ENCODE assay signal across 1 cellular context in the genomic region with DNA sequence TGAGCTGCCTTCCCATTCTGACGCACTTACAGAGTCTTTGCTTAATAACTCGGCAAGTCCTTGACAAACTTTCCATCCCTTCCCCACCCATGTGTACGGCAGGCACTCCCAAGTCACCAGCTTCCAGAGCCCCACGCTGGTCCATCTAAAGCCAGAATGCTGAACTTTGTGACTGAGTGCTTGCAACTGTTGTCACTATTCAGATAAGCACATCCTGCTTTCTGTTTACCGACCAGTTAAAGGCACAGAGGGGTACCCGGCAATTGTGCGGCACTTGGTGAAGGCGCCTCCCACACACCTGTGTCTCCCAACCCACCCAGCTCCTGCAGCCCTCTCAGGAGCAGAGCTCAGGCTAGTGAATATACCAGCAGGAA.
A peak's percentile ranks its signal among the peaks of the same experiment; 100 is the strongest.
TF ChIP-seq lines count a peak whose summit lies in the region.

No MANE protein-coding gene starts in this region.

TF ChIP-seq in HepG2, 621 proteins besides CTCF, POLR2A, EP300 and RAD21 (continued from another document and continues in another):
- TF ChIP-seq ZBTB34 (CRISPR knock-in tag; IDR thresholded peaks at IDR 0.05) (peak; percentile 89), POLR2G (IDR thresholded peaks at IDR 0.05; ENCODE audit: low read depth, low read length) (peak; percentile 45; the same call in 1 of the 2 replicates), RBM22 (optimal IDR thresholded peaks at IDR 0.05; ENCODE audit: low read length) (no peak), TEAD2 (CRISPR knock-in tag; IDR thresholded peaks at IDR 0.05) (no peak), ATF6 (CRISPR knock-in tag; conservative IDR thresholded peaks at IDR 0.05) (no peak), ZKSCAN1 (IDR thresholded peaks at IDR 0.05; ENCODE audit: low read length) (no peak), JUN (CRISPR knock-in tag; IDR thresholded peaks at IDR 0.05) (peak; percentile 52; the same call in 1 of the 2 replicates), ZNF724P (CRISPR knock-in tag; IDR thresholded peaks at IDR 0.05; ENCODE audit: borderline replicate concordance) (no peak), HDAC1 (CRISPR knock-in tag; IDR thresholded peaks at IDR 0.05) (peak; percentile 91), IKZF1 (IDR thresholded peaks at IDR 0.05) (no peak), ZNF567 (CRISPR knock-in tag; IDR thresholded peaks at IDR 0.05; ENCODE audit: borderline replicate concordance) (no peak), SMYD3 (CRISPR knock-in tag; IDR thresholded peaks at IDR 0.05) (no peak), ZNF468 (CRISPR knock-in tag; IDR thresholded peaks at IDR 0.05) (no peak), CEBPB (IDR thresholded peaks at IDR 0.05; ENCODE audit: borderline replicate concordance, low read depth, low read length) (no peak), HDAC2 (CRISPR knock-in tag; IDR thresholded peaks at IDR 0.05) (peak; percentile 97), ZNF121 (CRISPR knock-in tag; IDR thresholded peaks at IDR 0.05) (peak; percentile 57), NFE2L1 (CRISPR knock-in tag; IDR thresholded peaks at IDR 0.05; ENCODE audit: borderline replicate concordance) (no peak), HOXA9 (CRISPR knock-in tag; IDR thresholded peaks at IDR 0.05; ENCODE audit: borderline replicate concordance) (no peak), GMEB2 (CRISPR knock-in tag; IDR thresholded peaks at IDR 0.05; ENCODE audit: low read depth) (no peak), ZNF550 (CRISPR knock-in tag; IDR thresholded peaks at IDR 0.05; ENCODE audit: borderline replicate concordance) (no peak), ZBTB3 (CRISPR knock-in tag; IDR thresholded peaks at IDR 0.05; ENCODE audit: borderline replicate concordance, low read depth) (no peak; the same call in 1 of the 2 replicates), KAT8 (CRISPR knock-in tag; IDR thresholded peaks at IDR 0.05) (peak; percentile 71), ZNF660 (CRISPR knock-in tag; IDR thresholded peaks at IDR 0.05; ENCODE audit: borderline replicate concordance, low read depth) (no peak), ZNF788 (CRISPR knock-in tag; IDR thresholded peaks at IDR 0.05; ENCODE audit: borderline replicate concordance) (no peak; the same call in 1 of the 2 replicates), SMAD9 (CRISPR knock-in tag; IDR thresholded peaks at IDR 0.05) (no peak), FOXP1 (IDR thresholded peaks at IDR 0.05) (peak; percentile 58; the same call in 1 of the 2 replicates), FOXP1 (CRISPR knock-in tag; IDR thresholded peaks at IDR 0.05) (peak; percentile 97), ZNF841 (CRISPR knock-in tag; IDR thresholded peaks at IDR 0.05; ENCODE audit: borderline replicate concordance) (no peak), HOXA3 (CRISPR knock-in tag; IDR thresholded peaks at IDR 0.05) (peak; percentile 86)
- TF ChIP-seq, protein P1, sequence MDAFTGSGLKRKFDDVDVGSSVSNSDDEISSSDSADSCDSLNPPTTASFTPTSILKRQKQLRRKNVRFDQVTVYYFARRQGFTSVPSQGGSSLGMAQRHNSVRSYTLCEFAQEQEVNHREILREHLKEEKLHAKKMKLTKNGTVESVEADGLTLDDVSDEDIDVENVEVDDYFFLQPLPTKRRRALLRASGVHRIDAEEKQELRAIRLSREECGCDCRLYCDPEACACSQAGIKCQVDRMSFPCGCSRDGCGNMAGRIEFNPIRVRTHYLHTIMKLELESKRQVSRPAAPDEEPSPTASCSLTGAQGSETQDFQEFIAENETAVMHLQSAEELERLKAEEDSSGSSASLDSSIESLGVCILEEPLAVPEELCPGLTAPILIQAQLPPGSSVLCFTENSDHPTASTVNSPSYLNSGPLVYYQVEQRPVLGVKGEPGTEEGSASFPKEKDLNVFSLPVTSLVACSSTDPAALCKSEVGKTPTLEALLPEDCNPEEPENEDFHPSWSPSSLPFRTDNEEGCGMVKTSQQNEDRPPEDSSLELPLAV (CRISPR knock-in tag; conservative IDR thresholded peaks at IDR 0.05; ENCODE audit: low read depth) = no peak
- TF ChIP-seq, protein P2, sequence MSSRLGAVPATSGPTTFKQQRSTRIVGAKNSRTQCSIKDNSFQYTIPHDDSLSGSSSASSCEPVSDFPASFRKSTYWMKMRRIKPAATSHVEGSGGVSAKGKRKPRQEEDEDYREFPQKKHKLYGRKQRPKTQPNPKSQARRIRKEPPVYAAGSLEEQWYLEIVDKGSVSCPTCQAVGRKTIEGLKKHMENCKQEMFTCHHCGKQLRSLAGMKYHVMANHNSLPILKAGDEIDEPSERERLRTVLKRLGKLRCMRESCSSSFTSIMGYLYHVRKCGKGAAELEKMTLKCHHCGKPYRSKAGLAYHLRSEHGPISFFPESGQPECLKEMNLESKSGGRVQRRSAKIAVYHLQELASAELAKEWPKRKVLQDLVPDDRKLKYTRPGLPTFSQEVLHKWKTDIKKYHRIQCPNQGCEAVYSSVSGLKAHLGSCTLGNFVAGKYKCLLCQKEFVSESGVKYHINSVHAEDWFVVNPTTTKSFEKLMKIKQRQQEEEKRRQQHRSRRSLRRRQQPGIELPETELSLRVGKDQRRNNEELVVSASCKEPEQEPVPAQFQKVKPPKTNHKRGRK (CRISPR knock-in tag; IDR thresholded peaks at IDR 0.05) = no peak
- TF ChIP-seq, protein P3, sequence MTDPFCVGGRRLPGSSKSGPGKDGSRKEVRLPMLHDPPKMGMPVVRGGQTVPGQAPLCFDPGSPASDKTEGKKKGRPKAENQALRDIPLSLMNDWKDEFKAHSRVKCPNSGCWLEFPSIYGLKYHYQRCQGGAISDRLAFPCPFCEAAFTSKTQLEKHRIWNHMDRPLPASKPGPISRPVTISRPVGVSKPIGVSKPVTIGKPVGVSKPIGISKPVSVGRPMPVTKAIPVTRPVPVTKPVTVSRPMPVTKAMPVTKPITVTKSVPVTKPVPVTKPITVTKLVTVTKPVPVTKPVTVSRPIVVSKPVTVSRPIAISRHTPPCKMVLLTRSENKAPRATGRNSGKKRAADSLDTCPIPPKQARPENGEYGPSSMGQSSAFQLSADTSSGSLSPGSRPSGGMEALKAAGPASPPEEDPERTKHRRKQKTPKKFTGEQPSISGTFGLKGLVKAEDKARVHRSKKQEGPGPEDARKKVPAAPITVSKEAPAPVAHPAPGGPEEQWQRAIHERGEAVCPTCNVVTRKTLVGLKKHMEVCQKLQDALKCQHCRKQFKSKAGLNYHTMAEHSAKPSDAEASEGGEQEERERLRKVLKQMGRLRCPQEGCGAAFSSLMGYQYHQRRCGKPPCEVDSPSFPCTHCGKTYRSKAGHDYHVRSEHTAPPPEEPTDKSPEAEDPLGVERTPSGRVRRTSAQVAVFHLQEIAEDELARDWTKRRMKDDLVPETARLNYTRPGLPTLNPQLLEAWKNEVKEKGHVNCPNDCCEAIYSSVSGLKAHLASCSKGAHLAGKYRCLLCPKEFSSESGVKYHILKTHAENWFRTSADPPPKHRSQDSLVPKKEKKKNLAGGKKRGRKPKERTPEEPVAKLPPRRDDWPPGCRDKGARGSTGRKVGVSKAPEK (CRISPR knock-in tag; IDR thresholded peaks at IDR 0.05; ENCODE audit: borderline replicate concordance) = no peak
- TF ChIP-seq, protein P4, sequence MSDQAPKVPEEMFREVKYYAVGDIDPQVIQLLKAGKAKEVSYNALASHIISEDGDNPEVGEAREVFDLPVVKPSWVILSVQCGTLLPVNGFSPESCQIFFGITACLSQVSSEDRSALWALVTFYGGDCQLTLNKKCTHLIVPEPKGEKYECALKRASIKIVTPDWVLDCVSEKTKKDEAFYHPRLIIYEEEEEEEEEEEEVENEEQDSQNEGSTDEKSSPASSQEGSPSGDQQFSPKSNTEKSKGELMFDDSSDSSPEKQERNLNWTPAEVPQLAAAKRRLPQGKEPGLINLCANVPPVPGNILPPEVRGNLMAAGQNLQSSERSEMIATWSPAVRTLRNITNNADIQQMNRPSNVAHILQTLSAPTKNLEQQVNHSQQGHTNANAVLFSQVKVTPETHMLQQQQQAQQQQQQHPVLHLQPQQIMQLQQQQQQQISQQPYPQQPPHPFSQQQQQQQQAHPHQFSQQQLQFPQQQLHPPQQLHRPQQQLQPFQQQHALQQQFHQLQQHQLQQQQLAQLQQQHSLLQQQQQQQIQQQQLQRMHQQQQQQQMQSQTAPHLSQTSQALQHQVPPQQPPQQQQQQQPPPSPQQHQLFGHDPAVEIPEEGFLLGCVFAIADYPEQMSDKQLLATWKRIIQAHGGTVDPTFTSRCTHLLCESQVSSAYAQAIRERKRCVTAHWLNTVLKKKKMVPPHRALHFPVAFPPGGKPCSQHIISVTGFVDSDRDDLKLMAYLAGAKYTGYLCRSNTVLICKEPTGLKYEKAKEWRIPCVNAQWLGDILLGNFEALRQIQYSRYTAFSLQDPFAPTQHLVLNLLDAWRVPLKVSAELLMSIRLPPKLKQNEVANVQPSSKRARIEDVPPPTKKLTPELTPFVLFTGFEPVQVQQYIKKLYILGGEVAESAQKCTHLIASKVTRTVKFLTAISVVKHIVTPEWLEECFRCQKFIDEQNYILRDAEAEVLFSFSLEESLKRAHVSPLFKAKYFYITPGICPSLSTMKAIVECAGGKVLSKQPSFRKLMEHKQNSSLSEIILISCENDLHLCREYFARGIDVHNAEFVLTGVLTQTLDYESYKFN (CRISPR knock-in tag; conservative IDR thresholded peaks at IDR 0.05) = peak; percentile 97
- TF ChIP-seq, protein P5, sequence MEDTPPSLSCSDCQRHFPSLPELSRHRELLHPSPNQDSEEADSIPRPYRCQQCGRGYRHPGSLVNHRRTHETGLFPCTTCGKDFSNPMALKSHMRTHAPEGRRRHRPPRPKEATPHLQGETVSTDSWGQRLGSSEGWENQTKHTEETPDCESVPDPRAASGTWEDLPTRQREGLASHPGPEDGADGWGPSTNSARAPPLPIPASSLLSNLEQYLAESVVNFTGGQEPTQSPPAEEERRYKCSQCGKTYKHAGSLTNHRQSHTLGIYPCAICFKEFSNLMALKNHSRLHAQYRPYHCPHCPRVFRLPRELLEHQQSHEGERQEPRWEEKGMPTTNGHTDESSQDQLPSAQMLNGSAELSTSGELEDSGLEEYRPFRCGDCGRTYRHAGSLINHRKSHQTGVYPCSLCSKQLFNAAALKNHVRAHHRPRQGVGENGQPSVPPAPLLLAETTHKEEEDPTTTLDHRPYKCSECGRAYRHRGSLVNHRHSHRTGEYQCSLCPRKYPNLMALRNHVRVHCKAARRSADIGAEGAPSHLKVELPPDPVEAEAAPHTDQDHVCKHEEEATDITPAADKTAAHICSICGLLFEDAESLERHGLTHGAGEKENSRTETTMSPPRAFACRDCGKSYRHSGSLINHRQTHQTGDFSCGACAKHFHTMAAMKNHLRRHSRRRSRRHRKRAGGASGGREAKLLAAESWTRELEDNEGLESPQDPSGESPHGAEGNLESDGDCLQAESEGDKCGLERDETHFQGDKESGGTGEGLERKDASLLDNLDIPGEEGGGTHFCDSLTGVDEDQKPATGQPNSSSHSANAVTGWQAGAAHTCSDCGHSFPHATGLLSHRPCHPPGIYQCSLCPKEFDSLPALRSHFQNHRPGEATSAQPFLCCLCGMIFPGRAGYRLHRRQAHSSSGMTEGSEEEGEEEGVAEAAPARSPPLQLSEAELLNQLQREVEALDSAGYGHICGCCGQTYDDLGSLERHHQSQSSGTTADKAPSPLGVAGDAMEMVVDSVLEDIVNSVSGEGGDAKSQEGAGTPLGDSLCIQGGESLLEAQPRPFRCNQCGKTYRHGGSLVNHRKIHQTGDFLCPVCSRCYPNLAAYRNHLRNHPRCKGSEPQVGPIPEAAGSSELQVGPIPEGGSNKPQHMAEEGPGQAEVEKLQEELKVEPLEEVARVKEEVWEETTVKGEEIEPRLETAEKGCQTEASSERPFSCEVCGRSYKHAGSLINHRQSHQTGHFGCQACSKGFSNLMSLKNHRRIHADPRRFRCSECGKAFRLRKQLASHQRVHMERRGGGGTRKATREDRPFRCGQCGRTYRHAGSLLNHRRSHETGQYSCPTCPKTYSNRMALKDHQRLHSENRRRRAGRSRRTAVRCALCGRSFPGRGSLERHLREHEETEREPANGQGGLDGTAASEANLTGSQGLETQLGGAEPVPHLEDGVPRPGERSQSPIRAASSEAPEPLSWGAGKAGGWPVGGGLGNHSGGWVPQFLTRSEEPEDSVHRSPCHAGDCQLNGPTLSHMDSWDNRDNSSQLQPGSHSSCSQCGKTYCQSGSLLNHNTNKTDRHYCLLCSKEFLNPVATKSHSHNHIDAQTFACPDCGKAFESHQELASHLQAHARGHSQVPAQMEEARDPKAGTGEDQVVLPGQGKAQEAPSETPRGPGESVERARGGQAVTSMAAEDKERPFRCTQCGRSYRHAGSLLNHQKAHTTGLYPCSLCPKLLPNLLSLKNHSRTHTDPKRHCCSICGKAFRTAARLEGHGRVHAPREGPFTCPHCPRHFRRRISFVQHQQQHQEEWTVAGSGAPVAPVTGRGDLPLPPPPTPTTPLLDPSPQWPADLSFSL (CRISPR knock-in tag; IDR thresholded peaks at IDR 0.05) = peak; percentile 87
